Comparison of ENCODE assay signal across 15 cellular contexts in the genomic region with DNA sequence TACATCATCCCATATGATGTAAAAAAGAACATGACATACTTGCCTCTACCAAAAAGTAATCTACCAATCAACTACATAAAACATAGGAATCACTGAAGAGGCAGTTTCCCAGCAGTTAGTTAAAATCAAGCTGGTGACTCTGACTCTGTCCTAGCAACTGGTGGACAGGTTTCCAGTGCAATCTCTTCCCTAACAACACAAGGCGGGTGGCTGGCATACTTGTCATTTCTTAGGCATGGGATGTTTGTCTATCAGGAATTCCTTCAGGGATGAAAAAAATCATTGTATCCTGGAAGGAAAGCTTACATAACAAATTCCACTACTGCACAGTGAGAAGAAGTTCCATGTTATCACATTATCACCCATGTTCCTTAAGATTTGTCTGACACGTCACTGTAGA. TPM values are rescaled to one million over a fixed set of nuclear protein-coding genes. Genes with fewer than 3 reads are reported as not detected.
A peak's percentile ranks its signal among the peaks of the same experiment; 100 is the strongest.
DNase-seq lines count a peak whose midpoint lies in the region; ATAC-seq and TF ChIP-seq lines count a peak whose summit lies in the region.
"Had no signal": no experiment of that assay in that cellular context is flagged by ENCODE, and none has a peak within 500 bp of the region (broad histone marks: within the 10 kb centered on the region; RNA-seq: fewer than 3 reads in every experiment).

No MANE protein-coding gene starts in this region.

- peaks cover 42% of the 10 kb centered on the region for H3K36me3 Mint-ChIP-seq in activated CD4-positive, alpha-beta T cell treated with anti-CD3 and anti-CD28 coated beads, Interleukin-2, amount 10 ng/mL, durations not matched to agents 24 days and 14 days (ENCODE audit: low read depth)

- peaks cover 8% of the 10 kb centered on the region for H3K9me3 Mint-ChIP-seq in activated CD4-positive, alpha-beta T cell treated with anti-CD3 and anti-CD28 coated beads, Interleukin-2, amount 10 ng/mL, durations not matched to agents 24 days and 14 days
- H3K9me3 Mint-ChIP-seq: central memory CD8-positive, alpha-beta T cell; neural progenitor cell had no signal

- intact Hi-C loops in thyroid gland (cut with DNase I): no loop called here
- intact Hi-C loops in activated CD4-positive, alpha-beta T cell treated with anti-CD3 and anti-CD28 coated beads, Interleukin-2, amount 10 ng/mL, durations not matched to agents 24 days and 14 days (cut with micrococcal nuclease): no loop called here

- no peaks in the 10 kb centered on the region for H3K27me3 Mint-ChIP-seq in activated CD4-positive, alpha-beta T cell treated with anti-CD3 and anti-CD28 coated beads, Interleukin-2, amount 10 ng/mL, durations not matched to agents 24 days and 14 days
- H3K27me3 Mint-ChIP-seq: activated CD4-positive, alpha-beta memory T cell treated with anti-CD3 and anti-CD28 coated beads for 36 hours; central memory CD8-positive, alpha-beta T cell had no signal

- no peak overlapping the region for H3K27ac Mint-ChIP-seq in activated CD4-positive, alpha-beta T cell treated with anti-CD3 and anti-CD28 coated beads, Interleukin-2, amount 10 ng/mL, durations not matched to agents 24 days and 14 days
- H3K27ac Mint-ChIP-seq: activated CD4-positive, alpha-beta memory T cell treated with anti-CD3 and anti-CD28 coated beads for 36 hours; neural progenitor cell had no signal

- H3K4me3 ChIP-seq in brain microvascular endothelial cell (ENCODE audit: low read depth, low read length): no peak overlapping the region
- no peak overlapping the region for H3K4me3 ChIP-seq in thyroid gland (replicated peaks in 1 of 3)
- H3K4me3 ChIP-seq: neural progenitor cell, transverse colon had no signal

- ATAC-seq in GM18498 (IDR thresholded peaks at IDR 0.05; ENCODE audit: unreplicated experiment): no peak
- ATAC-seq: foreskin keratinocyte, PC-3 had no signal

- H3K4me1 ChIP-seq in thyroid gland: peaks cover 4 to 8% of the 10 kb centered on the region in 2 donors
- H3K4me1 ChIP-seq: foreskin keratinocyte, neural progenitor cell, transverse colon had no signal

- H3K9me3 ChIP-seq in thyroid gland: no peaks in the 10 kb centered on the region
- H3K9me3 ChIP-seq: transverse colon had no signal

- H3K27ac ChIP-seq in brain microvascular endothelial cell (peak overlapping the region; percentile 7), thyroid gland (peak overlapping the region in 1 of 3 donors; percentile 47)
- H3K27ac ChIP-seq: foreskin keratinocyte, neural progenitor cell, transverse colon had no signal

- WGBS in thyroid gland, 2 donors: 73 to 80% methylated on average over 2 of the region's 2 CpGs

- in situ Hi-C loops in brain microvascular endothelial cell (cut with HindIII; ENCODE audit: low pct_ligation_motif_present, low sequenced_read_pairs): no loop called here

- DNase-seq in HK-2 (ENCODE audit: unreplicated experiment): peak; percentile 20
- peak; percentile 56 for DNase-seq in brain microvascular endothelial cell
- DNase-seq in iPS-NIHi7 (ENCODE audit: extremely low spot score): peak; percentile 10
- peak; percentile 14 to 60 for DNase-seq in thyroid gland
- DNase-seq in activated CD4-positive, alpha-beta T cell treated with anti-CD3 and anti-CD28 coated beads, Interleukin-2, amount 50 U/mL, for 1 hour: no peak
- no peak for DNase-seq in activated CD4-positive, alpha-beta T cell treated with anti-CD3 and anti-CD28 coated beads, Interleukin-2, amount 10 ng/mL, durations not matched to agents 24 days and 14 days
- no peak for DNase-seq in GM20000 (ENCODE audit: low spot score)
- DNase-seq: activated CD4-positive, alpha-beta memory T cell treated with anti-CD3 and anti-CD28 coated beads for 36 hours; activated effector memory CD4-positive, alpha-beta T cell treated with anti-CD3 and anti-CD28 coated beads, Interleukin-2, amount 50 U/mL, for 16 hours; foreskin keratinocyte; PC-3; transverse colon had no signal

- H3K27me3 ChIP-seq in brain microvascular endothelial cell (replicated peaks) (no peaks in the 10 kb centered on the region), thyroid gland (no peaks in the 10 kb centered on the region)
- H3K27me3 ChIP-seq: foreskin keratinocyte, neural progenitor cell, transverse colon had no signal

- H3K4me3 Mint-ChIP-seq in activated CD4-positive, alpha-beta T cell treated with anti-CD3 and anti-CD28 coated beads, Interleukin-2, amount 10 ng/mL, durations not matched to agents 24 days and 14 days: no peak overlapping the region
- H3K4me3 Mint-ChIP-seq: activated CD4-positive, alpha-beta memory T cell treated with anti-CD3 and anti-CD28 coated beads for 36 hours; central memory CD8-positive, alpha-beta T cell; neural progenitor cell had no signal

- H3K36me3 ChIP-seq in brain microvascular endothelial cell (replicated peaks): peaks cover 2% of the 10 kb centered on the region
- no peaks in the 10 kb centered on the region for H3K36me3 ChIP-seq in thyroid gland
- H3K36me3 ChIP-seq: neural progenitor cell had no signal

- peaks cover 21% of the 10 kb centered on the region for H3K4me1 Mint-ChIP-seq in activated CD4-positive, alpha-beta T cell treated with anti-CD3 and anti-CD28 coated beads, Interleukin-2, amount 10 ng/mL, durations not matched to agents 24 days and 14 days
- H3K4me1 Mint-ChIP-seq: neural progenitor cell had no signal

- no peak for TF ChIP-seq CTCF in brain microvascular endothelial cell (IDR thresholded peaks at IDR 0.05; ENCODE audit: low read depth, low read length, missing control alignments)
- no peak for TF ChIP-seq CTCF in thyroid gland (IDR thresholded peaks at IDR 0.05)
- TF ChIP-seq CTCF in GM20000 (IDR thresholded peaks at IDR 0.05; ENCODE audit: extremely low read depth, missing control alignments): no peak

- TF ChIP-seq POLR2A in thyroid gland (IDR thresholded peaks at IDR 0.05): no peak

RNA-seq across cellular contexts. Expression of a gene that starts 50.9 kb away (rescaled TPM):
- 100 to 1,000 TPM in 1 of 4 donors, 10 to 100 TPM in 3; 63.4 to 134 (median 88.2) TPM for total RNA-seq in thyroid gland
- 73.5 and 74.7 TPM in 2 replicates for total RNA-seq in activated CD4-positive, alpha-beta T cell treated with anti-CD3 and anti-CD28 coated beads, Interleukin-2, amount 10 ng/mL, durations not matched to agents 24 days and 14 days

Comparison
In these comparisons a context has a peak if more than half of its experiments do, and no peak if none do; other contexts are left out.
1. DNase-seq: peak in HK-2 (single experiment), brain microvascular endothelial cell (single experiment), iPS-NIHi7 (single experiment) and thyroid gland (2 of 2); none in activated CD4-positive, alpha-beta T cell treated with anti-CD3 and anti-CD28 coated beads, Interleukin-2, amount 50 U/mL, for 1 hour (single experiment), activated CD4-positive, alpha-beta T cell treated with anti-CD3 and anti-CD28 coated beads, Interleukin-2, amount 10 ng/mL, durations not matched to agents 24 days and 14 days (single experiment) and GM20000 (single experiment).